ENCODE assay signal across 8 cellular contexts in the genomic region with DNA sequence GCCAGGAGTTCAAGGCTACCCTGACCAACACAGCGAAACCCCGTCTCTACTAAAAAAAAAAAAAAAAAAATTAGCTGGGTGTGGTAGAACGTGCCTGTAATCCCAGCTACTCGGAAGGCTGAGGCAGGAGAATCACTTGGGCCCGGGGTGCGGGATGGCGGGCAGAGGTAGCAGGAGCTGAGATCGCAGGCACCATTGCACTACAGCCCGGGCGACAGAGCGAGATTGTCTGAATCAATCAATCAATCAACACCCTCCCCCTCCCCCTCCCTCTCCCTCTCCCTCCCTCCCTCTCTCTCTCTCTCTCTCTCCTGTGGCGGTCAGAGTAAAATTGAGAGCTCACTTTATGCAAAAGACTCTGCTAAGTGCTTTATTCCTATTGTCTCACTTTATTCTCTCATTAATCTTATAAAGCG. TPM values are rescaled to one million over a fixed set of nuclear protein-coding genes. Genes with fewer than 3 reads are reported as not detected.
DNase-seq lines count a peak whose midpoint lies in the region; ATAC-seq and TF ChIP-seq lines count a peak whose summit lies in the region.

No MANE protein-coding gene starts in this region.

- peaks cover 6 to 44% (median 24%) of the 10 kb centered on the region in 11 experiments; a peak in 17 of 22 replicates for H4K20me1 ChIP-seq in BLaER1 treated with 17β-estradiol and CSF1 and Interleukin-3, amounts not matched to agents 10 nM and 100 nM

- no peak for TF ChIP-seq CTCF in nephron progenitor cell (IDR thresholded peaks at IDR 0.05)

- peaks cover 21% of the 10 kb centered on the region for H3K27me3 Mint-ChIP-seq in dendritic cell treated with granulocyte-macrophage colony-stimulating factor and Interleukin-4, amounts not matched to agents 40 ng/mL and 50 ng/mL, for 4 days
- peaks cover 12% of the 10 kb centered on the region for H3K27me3 Mint-ChIP-seq in nephron progenitor cell (ENCODE audit: low read depth, poor library complexity)

- H3K36me3 ChIP-seq in BLaER1 treated with 17β-estradiol and CSF1 and Interleukin-3, amounts not matched to agents 10 nM and 100 nM: no peaks in the 10 kb centered on the region
- no peaks in the 10 kb centered on the region for H3K36me3 ChIP-seq in MG63

- H3K4me3 Mint-ChIP-seq in dendritic cell treated with granulocyte-macrophage colony-stimulating factor and Interleukin-4, amounts not matched to agents 40 ng/mL and 50 ng/mL, for 4 days: peak overlapping the region; percentile 88
- H3K4me3 Mint-ChIP-seq in nephron progenitor cell: peak overlapping the region; percentile 99

- peak overlapping the region; percentile 84 for H3K27ac Mint-ChIP-seq in dendritic cell treated with granulocyte-macrophage colony-stimulating factor and Interleukin-4, amounts not matched to agents 40 ng/mL and 50 ng/mL, for 4 days
- H3K27ac Mint-ChIP-seq in nephron progenitor cell: peak overlapping the region; percentile 85

- no peaks in the 10 kb centered on the region for H3K9me3 Mint-ChIP-seq in dendritic cell treated with granulocyte-macrophage colony-stimulating factor and Interleukin-4, amounts not matched to agents 40 ng/mL and 50 ng/mL, for 4 days
- peaks cover 26% of the 10 kb centered on the region for H3K9me3 Mint-ChIP-seq in nephron progenitor cell

- peak overlapping the region; percentile 70 to 92 (median 81) for H3K4me3 ChIP-seq in BLaER1 treated with 17β-estradiol and CSF1 and Interleukin-3, amounts not matched to agents 10 nM and 100 nM
- peak overlapping the region; percentile 57 for H3K4me3 ChIP-seq in MG63

- intact Hi-C loops in dendritic cell treated with granulocyte-macrophage colony-stimulating factor and Interleukin-4, amounts not matched to agents 40 ng/mL and 50 ng/mL, for 4 days (cut with micrococcal nuclease): loop anchor here (2.0 kb wide), 2 partner anchors 27 to 43 kb away; partner anchors contain the start of genes MBTPS1 and TAF1C

- ATAC-seq in GM21825 (IDR thresholded peaks at IDR 0.05; ENCODE audit: unreplicated experiment): no peak

- peak overlapping the region; percentile 93 to 100 (median 97) for H3K4me2 ChIP-seq in BLaER1 treated with 17β-estradiol and CSF1 and Interleukin-3, amounts not matched to agents 10 nM and 100 nM

- H3K4me1 ChIP-seq in BLaER1 treated with 17β-estradiol and CSF1 and Interleukin-3, amounts not matched to agents 10 nM and 100 nM: peaks cover 11 to 36% (median 21%) of the 10 kb centered on the region in 10 experiments

- DNase-seq in MG63: no peak
- DNase-seq in nephron progenitor cell: peak; percentile 44
- no peak for DNase-seq in cortex of kidney (lab: John Stamatoyannopoulos, UW)
- no peak for DNase-seq in H4 (ENCODE audit: low spot score)
- no peak for DNase-seq in NCI-H2081 (lab: John Stamatoyannopoulos, UW)

- peaks cover 12% of the 10 kb centered on the region for H3K36me3 Mint-ChIP-seq in dendritic cell treated with granulocyte-macrophage colony-stimulating factor and Interleukin-4, amounts not matched to agents 40 ng/mL and 50 ng/mL, for 4 days (ENCODE audit: low read depth)
- peaks cover 25% of the 10 kb centered on the region for H3K36me3 Mint-ChIP-seq in nephron progenitor cell (ENCODE audit: low read depth)

- H3K9ac ChIP-seq in BLaER1 treated with 17β-estradiol and CSF1 and Interleukin-3, amounts not matched to agents 10 nM and 100 nM: peak overlapping the region; percentile 77 to 86 (median 84)

- no peaks in the 10 kb centered on the region for H3K27me3 ChIP-seq in BLaER1 treated with 17β-estradiol and CSF1 and Interleukin-3, amounts not matched to agents 10 nM and 100 nM
- no peaks in the 10 kb centered on the region for H3K27me3 ChIP-seq in MG63

- no peaks in the 10 kb centered on the region for H3K9me3 ChIP-seq in BLaER1 treated with 17β-estradiol and CSF1 and Interleukin-3, amounts not matched to agents 10 nM and 100 nM (replicated peaks in 1 of 11)
- no peaks in the 10 kb centered on the region for H3K9me3 ChIP-seq in MG63

- H3K27ac ChIP-seq in BLaER1 treated with 17β-estradiol and CSF1 and Interleukin-3, amounts not matched to agents 10 nM and 100 nM: 0 out of 22 replicates have a peak overlapping the region, but pooled peaks of 1 of the 11 experiments have one; percentile 86

- H3K4me1 Mint-ChIP-seq in dendritic cell treated with granulocyte-macrophage colony-stimulating factor and Interleukin-4, amounts not matched to agents 40 ng/mL and 50 ng/mL, for 4 days (ENCODE audit: low read depth): peaks cover 6% of the 10 kb centered on the region
- peaks cover 45% of the 10 kb centered on the region for H3K4me1 Mint-ChIP-seq in nephron progenitor cell

RNA-seq across cellular contexts. Expression of gene HSDL1, which starts 1.2 kb away (rescaled TPM):
- total RNA-seq in MG63 (2014; rRNA removed; shearing (Covaris generic); ENCODE audit: low replicate concordance): 5.0 and 7.0 TPM in 2 replicates
- 39.7 and 44.7 TPM in 2 replicates for total RNA-seq in H4 (2014; rRNA removed; shearing (Covaris generic))

RNA-seq across cellular contexts. Expression of gene DNAAF1, which starts 1.3 kb away (rescaled TPM):
- total RNA-seq in MG63 (2014; rRNA removed; shearing (Covaris generic); ENCODE audit: low replicate concordance): not detected in 2 replicates
- 0.29 TPM in 1 of 2 replicates, not detected in the other for total RNA-seq in H4 (2014; rRNA removed; shearing (Covaris generic))

RNA-seq across cellular contexts. Expression of gene MBTPS1, which starts 27.1 kb away (rescaled TPM):
- 57.3 and 66.2 TPM in 2 replicates for total RNA-seq in MG63 (2014; rRNA removed; shearing (Covaris generic); ENCODE audit: low replicate concordance)
- 56.3 and 77.9 TPM in 2 replicates for total RNA-seq in H4 (2014; rRNA removed; shearing (Covaris generic))

RNA-seq across cellular contexts. Expression of gene TAF1C, which starts 43.1 kb away (rescaled TPM):
- 10.3 and 16.6 TPM in 2 replicates for total RNA-seq in MG63 (2014; rRNA removed; shearing (Covaris generic); ENCODE audit: low replicate concordance)
- 8.1 and 18.4 TPM in 2 replicates for total RNA-seq in H4 (2014; rRNA removed; shearing (Covaris generic))

RNA-seq across cellular contexts. Expression of gene ADAD2, which starts 47.2 kb away (rescaled TPM):
- not detected in 2 replicates for total RNA-seq in MG63 (2014; rRNA removed; shearing (Covaris generic); ENCODE audit: low replicate concordance)
- not detected in 2 replicates for total RNA-seq in H4 (2014; rRNA removed; shearing (Covaris generic))
